ENCODE assay signal across 8 cellular contexts in genomic region chr15:100671858-100672543, GRCh38.
DNase-seq lines count a peak whose midpoint lies in the region; TF ChIP-seq lines count a peak whose summit lies in the region.

No MANE protein-coding gene starts in this region.

- no peak for TF ChIP-seq POLR2A in testis (IDR thresholded peaks at IDR 0.05)

- DNase-seq in DMS 273 (lab: John Stamatoyannopoulos, UW; ENCODE audit: unreplicated experiment) = peak; percentile 10
- no peak for DNase-seq in DMS 273 treated with DMSO at 0.1 percent for 48 hours (lab: John Stamatoyannopoulos, UW)
- DNase-seq in RKO (ENCODE audit: low spot score) = peak; percentile 61
- peak; percentile 23 for DNase-seq in foreskin melanocyte
- no peak for DNase-seq in testis
- DNase-seq in amniotic stem cell (lab: John Stamatoyannopoulos, UW) = no peak
- DNase-seq in coronary artery (ENCODE audit: low spot score) = no peak
- DNase-seq in GDM1 (lab: John Stamatoyannopoulos, UW) = no peak

- H3K4me3 ChIP-seq in testis (no peak overlapping the region), coronary artery (no peak overlapping the region)

- H3K9me3 ChIP-seq in testis = no peaks in the 10 kb centered on the region

- no peaks in the 10 kb centered on the region for H3K36me3 ChIP-seq in testis (ENCODE audit: low read depth, missing control alignments)

- TF ChIP-seq CTCF in testis (IDR thresholded peaks at IDR 0.05) (peak; percentile 26 to 50 (median 46)), coronary artery (IDR thresholded peaks at IDR 0.05) (no peak)

- H3K4me1 ChIP-seq in testis = no peaks in the 10 kb centered on the region

- intact Hi-C loops in testis (cut with DNase I; ENCODE audit: low total_unique reads) = no loop called here

- 60 to 65% methylated on average over 13 of the region's 13 CpGs for WGBS in testis, 2 donors

- no peak overlapping the region for H3K27ac ChIP-seq in testis
- H3K27ac ChIP-seq in coronary artery = no peak overlapping the region

- H3K27me3 ChIP-seq in testis = no peaks in the 10 kb centered on the region

Comparison
In these comparisons a context has a peak if more than half of its experiments do, and no peak if none do; other contexts are left out.
1. DNase-seq: peak in DMS 273 (single experiment), RKO (single experiment) and foreskin melanocyte (single experiment); none in DMS 273 treated with DMSO at 0.1 percent for 48 hours (single experiment), testis (single experiment), amniotic stem cell (single experiment), coronary artery (single experiment) and GDM1 (single experiment).